25 cellular contexts compared by ENCODE assay signal in the genomic region with DNA sequence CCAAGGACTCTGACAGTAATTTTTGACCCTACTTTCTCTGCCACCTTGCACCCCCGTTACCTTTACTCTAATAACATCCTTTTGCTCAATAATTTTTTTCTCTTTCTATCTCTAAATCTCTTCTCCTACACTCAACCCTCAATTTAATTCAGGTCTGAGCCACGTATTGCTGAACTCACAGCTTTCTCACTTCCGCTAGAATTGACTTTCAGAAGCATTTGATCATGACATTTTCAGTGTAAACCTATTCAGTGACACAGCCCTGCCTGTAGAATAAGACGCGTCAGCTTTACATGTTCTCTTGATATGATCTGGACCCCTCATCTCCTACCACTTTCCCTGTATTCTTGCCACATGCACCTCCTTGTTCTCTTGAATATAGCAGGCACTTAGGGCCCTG.
"Had no signal": no experiment of that assay in that cellular context is flagged by ENCODE, and none has a peak within 500 bp of the region (broad histone marks: within the 10 kb centered on the region; RNA-seq: fewer than 3 reads in every experiment).

No MANE protein-coding gene starts in this region.

- H3K27ac ChIP-seq: neural progenitor cell, ovary, parathyroid adenoma, psoas muscle, right lobe of liver, sigmoid colon, stomach, suprapubic skin, testis, tibial artery, transverse colon, upper lobe of right lung, uterus had no signal

- DNase-seq: natural killer cell; occipital lobe; ovary; posterior cingulate gyrus; psoas muscle; right cardiac atrium; right lobe of liver; sigmoid colon; small intestine; stimulated activated CD4-positive, alpha-beta T cell treated with anti-CD3 and anti-CD28 coated beads, Interleukin-15, amount 100 ng/mL, for 24 hours; stimulated activated CD4-positive, alpha-beta T cell treated with anti-CD3 and anti-CD28 coated beads, Interleukin-2, amount 100 ng/mL, for 24 hours; stimulated activated CD4-positive, alpha-beta T cell treated with anti-CD3 and anti-CD28 coated beads, Interleukin-2, amount 100 ng/mL, for 48 hours; stimulated activated CD4-positive, alpha-beta T cell treated with anti-CD3 and anti-CD28 coated beads, Interleukin-4, amount 100 ng/mL, for 24 hours; stimulated activated naive B cell treated with anti-CD40 and anti-IgM and Interleukin-4, amounts not matched to agents 10 μg/mL and 1 μg/mL and 100 μg/mL, for 72 hours; stimulated activated naive CD4-positive, alpha-beta T cell treated with Interleukin-2 at 50 U/mL for 16 hours; stomach; testis; tibial artery; transverse colon; upper lobe of right lung; uterus had no signal

- H3K79me2 ChIP-seq: parathyroid adenoma had no signal

- H3K36me3 ChIP-seq: neural progenitor cell, ovary, right lobe of liver, sigmoid colon, stomach, suprapubic skin, tibial artery, transverse colon, upper lobe of right lung, uterus had no signal

- H3K4me3 ChIP-seq: neural progenitor cell, ovary, psoas muscle, right lobe of liver, sigmoid colon, stomach, suprapubic skin, testis, tibial artery, transverse colon, upper lobe of right lung, uterus had no signal

- H2AFZ ChIP-seq: neural progenitor cell, parathyroid adenoma had no signal

- ATAC-seq: natural killer cell; psoas muscle; right cardiac atrium; right lobe of liver; stimulated activated effector memory CD8-positive, alpha-beta T cell treated with anti-CD3 and anti-CD28 coated beads, Interleukin-12 subunit alpha, Interleukin-12 subunit beta, amount 100 ng/mL, for 72 hours; stimulated activated naive B cell treated with anti-CD40 and anti-IgM and Interleukin-4, amounts not matched to agents 10 μg/mL and 1 μg/mL and 100 μg/mL, for 72 hours; upper lobe of right lung had no signal

- H3K9ac ChIP-seq: neural progenitor cell, parathyroid adenoma had no signal

- H3K9me3 ChIP-seq: ovary, psoas muscle, right lobe of liver, sigmoid colon, stomach, suprapubic skin, testis, tibial artery, transverse colon, upper lobe of right lung, uterus had no signal

- H3K27me3 ChIP-seq: neural progenitor cell, ovary, right lobe of liver, sigmoid colon, stomach, suprapubic skin, testis, tibial artery, transverse colon, upper lobe of right lung, uterus had no signal

- H3K4me1 ChIP-seq: parathyroid adenoma, psoas muscle, right lobe of liver, sigmoid colon, stomach, suprapubic skin, testis, tibial artery, transverse colon, upper lobe of right lung, uterus had no signal
